Comparison of ENCODE assay signal across 20 cellular contexts in genomic region chr6:168248148-168248620, GRCh38.
DNase-seq lines count a peak whose midpoint lies in the region; ATAC-seq, FAIRE-seq and TF ChIP-seq lines count a peak whose summit lies in the region.
"Had no signal": no experiment of that assay in that cellular context is flagged by ENCODE, and none has a peak within 500 bp of the region (broad histone marks: within the 10 kb centered on the region; RNA-seq: fewer than 3 reads in every experiment).

No MANE protein-coding gene starts in this region.

- no peak for TF ChIP-seq POLR2A in A549 (IDR thresholded peaks at IDR 0.05; ENCODE audit: low read length)

- dilution Hi-C loops in mammary epithelial cell (cut with HindIII; ENCODE audit: low sequenced_read_pairs): no loop called here

- TF ChIP-seq EP300 in A549 (IDR thresholded peaks at IDR 0.05): no peak

- ATAC-seq in A549 (no peak), Panc1 (peak; percentile 12; the same call in 1 of the 2 replicates)
- ATAC-seq: GM12878, Right ventricle myocardium inferior had no signal

- FAIRE-seq in A549 (lab: Jason Lieb, UNC): no peak
- FAIRE-seq: GM12878 had no signal

- in situ Hi-C loops in Panc1 (cut with HindIII; ENCODE audit: low pct_unique_long_range_greater_than_20kb, low sequenced_read_pairs) (no loop called here), mammary epithelial cell (cut with MboI; ENCODE audit: low sequenced_read_pairs in 2 of 2) (no loop called here)

- H4K20me1 ChIP-seq in hepatocyte (ENCODE audit: insufficient read depth, poor library complexity, severe bottlenecking) (no peaks in the 10 kb centered on the region), mammary epithelial cell (ENCODE audit: insufficient read depth, low read length) (no peaks in the 10 kb centered on the region)

- H3K79me2 ChIP-seq in hepatocyte: no peaks in the 10 kb centered on the region
- H3K79me2 ChIP-seq in mammary epithelial cell (ENCODE audit: insufficient read depth, low read length): no peaks in the 10 kb centered on the region

- H2AFZ ChIP-seq in hepatocyte: no peak overlapping the region
- H2AFZ ChIP-seq in mammary epithelial cell (ENCODE audit: low read depth, low read length): no peak overlapping the region

- TF ChIP-seq CTCF in A549 (IDR thresholded peaks at IDR 0.05): no peak
- no peak for TF ChIP-seq CTCF in Panc1 (IDR thresholded peaks at IDR 0.05)
- TF ChIP-seq CTCF in hepatocyte (IDR thresholded peaks at IDR 0.05; ENCODE audit: poor library complexity): no peak
- no peak for TF ChIP-seq CTCF in mammary epithelial cell (conservative IDR thresholded peaks at IDR 0.05 in 1 of 2, IDR thresholded peaks at IDR 0.05 in 1 of 2; ENCODE audit: extremely low read depth in 1 of 2, insufficient read depth in 1 of 2, low read depth in 1 of 2, low read length in 2 of 2)

- H3K27me3 ChIP-seq in Panc1 (ENCODE audit: control insufficient read depth, insufficient read depth, low read length) (peaks cover 10% of the 10 kb centered on the region), hepatocyte (no peaks in the 10 kb centered on the region), mammary epithelial cell (ENCODE audit: insufficient read depth, low read length) (no peaks in the 10 kb centered on the region)
- H3K27me3 ChIP-seq: MG63 had no signal

- no peak for DNase-seq in A549 (ENCODE audit: low read depth in 1 of 2, low spot score in 1 of 2)
- DNase-seq in H4 (ENCODE audit: low spot score): peak; percentile 51
- DNase-seq in Panc1 (ENCODE audit: low read depth, low spot score): no peak
- DNase-seq in hepatocyte (ENCODE audit: low spot score): no peak
- DNase-seq in NCI-H1092 (lab: John Stamatoyannopoulos, UW): no peak
- no peak for DNase-seq in mammary epithelial cell
- no peak for DNase-seq in NCI-H1930 (lab: John Stamatoyannopoulos, UW)
- DNase-seq: 8988T; CD4-positive, CD25-positive, alpha-beta regulatory T cell; H9; IMR-90; Kasumi-1; NCI-H187; NCI-H2107; NCI-H446 treated with DMSO at 0.1 percent for 48 hours; OCI-M1 had no signal

- WGBS in A549 (ENCODE audit: missing lambda C conversion rate): 90% methylated on average over 9 of the region's 9 CpGs
- 61% methylated on average over 9 of the region's 9 CpGs for WGBS in hepatocyte (ENCODE audit: low lambda C conversion rate, missing lambda C conversion rate)
- WGBS in mammary epithelial cell (ENCODE audit: low coverage, missing lambda C conversion rate): 76% methylated on average over 9 of the region's 9 CpGs

- H3K4me2 ChIP-seq in A549 (peak overlapping the region; percentile 65; the same call in 2 of the 3 replicates), hepatocyte (peak overlapping the region; percentile 15), mammary epithelial cell (ENCODE audit: insufficient read depth, low read depth, low read length) (no peak overlapping the region)

- TF ChIP-seq RAD21 in A549 (conservative IDR thresholded peaks at IDR 0.05 in 1 of 2, IDR thresholded peaks at IDR 0.05 in 1 of 2): no peak

- H3K36me3 ChIP-seq in Panc1 (ENCODE audit: control insufficient read depth, insufficient read depth, low read length) (no peaks in the 10 kb centered on the region), hepatocyte (replicated peaks; ENCODE audit: insufficient read depth, low read depth) (no peaks in the 10 kb centered on the region), mammary epithelial cell (ENCODE audit: insufficient read depth, low read length) (no peaks in the 10 kb centered on the region)
- H3K36me3 ChIP-seq: MG63, SJSA1 had no signal

- H3K4me1 ChIP-seq in A549 (peaks cover 15% of the 10 kb centered on the region), Panc1 (ENCODE audit: control insufficient read depth, insufficient read depth, low read length) (peaks cover 21% of the 10 kb centered on the region), hepatocyte (ENCODE audit: insufficient read depth) (peaks cover 31% of the 10 kb centered on the region), mammary epithelial cell (ENCODE audit: insufficient read depth, low read length) (no peaks in the 10 kb centered on the region)
- H3K4me1 ChIP-seq: SJSA1 had no signal

- H3K9ac ChIP-seq in mammary epithelial cell (ENCODE audit: insufficient read depth, low read length): no peak overlapping the region

- H3K4me3 ChIP-seq in A549 (no peak overlapping the region), Panc1 (ENCODE audit: low read depth in 2 of 2, low read length in 2 of 2) (no peak overlapping the region), hepatocyte (no peak overlapping the region), mammary epithelial cell (replicated peaks in 1 of 3; ENCODE audit: insufficient read depth in 1 of 3, low read depth in 2 of 3, low read length in 3 of 3) (no peak overlapping the region)
- H3K4me3 ChIP-seq: GM12878, MG63, SJSA1 had no signal

- H3K9me3 ChIP-seq in A549 (no peaks in the 10 kb centered on the region), Panc1 (ENCODE audit: control insufficient read depth, insufficient read depth, low read depth, low read length) (no peaks in the 10 kb centered on the region), hepatocyte (ENCODE audit: low read depth) (no peaks in the 10 kb centered on the region), mammary epithelial cell (replicated peaks; ENCODE audit: insufficient read depth, low read length) (peaks cover 11% of the 10 kb centered on the region)
- H3K9me3 ChIP-seq: MG63, SJSA1 had no signal

- POLR2A ChIA-PET in A549 (lab: Yijun Ruan, JAX) (no interaction called here), Panc1 (lab: Charles Lee) (no interaction called here)

- peak overlapping the region in 1 of 2 experiments; percentile 44; a peak in 4 of 6 replicates for H3K27ac ChIP-seq in A549
- no peak overlapping the region for H3K27ac ChIP-seq in Panc1 (ENCODE audit: low read length)
- H3K27ac ChIP-seq in hepatocyte: peak overlapping the region; percentile 69
- no peak overlapping the region for H3K27ac ChIP-seq in mammary epithelial cell (ENCODE audit: insufficient read depth, low read depth, low read length)
- H3K27ac ChIP-seq: SJSA1 had no signal

- BruUV-seq in Panc1 (replicated peaks; lab: Mats Ljungman, UMichigan) (no TSS peak), mammary epithelial cell (replicated peaks; lab: Mats Ljungman, UMichigan) (no TSS peak)

- H3K9me2 ChIP-seq in hepatocyte (replicated peaks; ENCODE audit: insufficient read depth): no peaks in the 10 kb centered on the region

- intact Hi-C loops in Panc1 (cut with micrococcal nuclease; ENCODE audit: unreplicated experiment): no loop called here
- intact Hi-C loops in mammary epithelial cell (cut with micrococcal nuclease): no loop called here

- CTCF ChIA-PET in A549 (lab: Yijun Ruan, JAX) (no interaction called here), Panc1 (lab: Charles Lee) (no interaction called here), mammary epithelial cell (lab: Charles Lee; ENCODE audit: low non-redundant PET) (no interaction called here)

TF ChIP-seq in A549, 52 proteins besides CTCF, POLR2A, EP300 and RAD21:
- TF ChIP-seq TP53 (CRISPR knock-in tag; IDR thresholded peaks at IDR 0.05) (no peak), GATA3 (IDR thresholded peaks at IDR 0.05; ENCODE audit: borderline replicate concordance) (no peak), USF2 (IDR thresholded peaks at IDR 0.05) (no peak), NFE2L2 (conservative IDR thresholded peaks at IDR 0.05; ENCODE audit: low read length) (no peak), JUN (IDR thresholded peaks at IDR 0.05) (no peak), MAFK (IDR thresholded peaks at IDR 0.05; ENCODE audit: partially characterized antibody) (no peak), HOXB13 (CRISPR knock-in tag; IDR thresholded peaks at IDR 0.05; ENCODE audit: low read depth) (no peak), BCL3 (IDR thresholded peaks at IDR 0.05) (no peak)
